In the genomic region with DNA sequence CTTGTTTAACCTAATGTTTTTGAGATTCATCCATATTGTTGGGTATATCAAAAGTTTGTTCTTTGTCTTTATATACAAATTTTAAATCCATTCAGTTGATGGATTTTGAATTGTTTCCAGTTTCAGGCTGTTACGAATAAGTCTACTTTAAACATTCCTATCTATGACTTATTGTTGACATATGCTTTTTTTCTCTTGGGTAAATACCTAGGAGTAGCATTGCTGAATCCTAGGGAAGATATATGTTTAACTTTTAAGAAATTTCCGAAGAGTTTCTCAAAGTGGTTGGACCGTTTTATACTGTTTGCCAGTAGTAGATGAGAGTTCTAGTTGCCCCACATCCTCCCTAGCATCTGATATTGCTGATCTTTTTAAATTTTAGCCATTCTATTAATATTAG, we compare ENCODE assay signal across 20 cellular contexts.
DNase-seq lines count a peak whose midpoint lies in the region; ATAC-seq and TF ChIP-seq lines count a peak whose summit lies in the region.
"Had no signal": no experiment of that assay in that cellular context is flagged by ENCODE, and none has a peak within 500 bp of the region (broad histone marks: within the 10 kb centered on the region; RNA-seq: fewer than 3 reads in every experiment).

No MANE protein-coding gene starts in this region.

- POLR2A ChIA-PET in CD4-positive, alpha-beta T cell (lab: Charles Lee) = no interaction called here

- H3K9me3 Mint-ChIP-seq in CD4-positive, alpha-beta T cell = no peaks in the 10 kb centered on the region
- H3K9me3 Mint-ChIP-seq: CD4-positive, CD25-positive, alpha-beta regulatory T cell; GM23338 had no signal

- no peak for TF ChIP-seq CTCF in CD4-positive, alpha-beta T cell (IDR thresholded peaks at IDR 0.05)
- TF ChIP-seq CTCF in astrocyte of the spinal cord (IDR thresholded peaks at IDR 0.05; ENCODE audit: low read depth, low read length) = no peak
- no peak for TF ChIP-seq CTCF in fibroblast of pulmonary artery (IDR thresholded peaks at IDR 0.05; ENCODE audit: low read length, missing control alignments)

- intact Hi-C loops in CD4-positive, alpha-beta T cell (cut with DNase I, micrococcal nuclease) = no loop called here

- H3K4me3 Mint-ChIP-seq in CD4-positive, alpha-beta T cell = no peak overlapping the region
- H3K4me3 Mint-ChIP-seq: B cell; CD4-positive, CD25-positive, alpha-beta regulatory T cell; GM23338 had no signal

- no peaks in the 10 kb centered on the region for H3K27me3 Mint-ChIP-seq in CD4-positive, alpha-beta T cell
- H3K27me3 Mint-ChIP-seq: B cell; CD4-positive, CD25-positive, alpha-beta regulatory T cell had no signal

- H3K27ac ChIP-seq in CD4-positive, alpha-beta T cell (ENCODE audit: low read depth, low read length) = no peak overlapping the region
- H3K27ac ChIP-seq: KMS-11 had no signal

- peak overlapping the region; percentile 36 for H3K27ac Mint-ChIP-seq in CD4-positive, alpha-beta T cell
- H3K27ac Mint-ChIP-seq: B cell, GM23338 had no signal

- DNase-seq in CD4-positive, alpha-beta T cell = no peak
- DNase-seq in HCEC 1CT (peak; percentile 22), astrocyte of the spinal cord (ENCODE audit: low read depth, low spot score) (peak; percentile 6), fibroblast of pulmonary artery (ENCODE audit: low read depth) (peak; percentile 3), glomerular visceral epithelial cell (ENCODE audit: extremely low spot score) (no peak), amygdala (lab: John Stamatoyannopoulos, UW) (no peak), KBM-7 (no peak), NCI-H2196 (lab: John Stamatoyannopoulos, UW; ENCODE audit: unreplicated experiment) (no peak)
- DNase-seq: CD4-positive, CD25-positive, alpha-beta regulatory T cell; DMS53; NCI-H1092; NCI-H146; NCI-H2081; NCI-H510A; NCI-H774; Right ventricle myocardium superior had no signal

- H3K36me3 Mint-ChIP-seq in CD4-positive, alpha-beta T cell (ENCODE audit: low read depth) = peaks cover 72% of the 10 kb centered on the region

- in situ Hi-C loops in astrocyte of the spinal cord (cut with HindIII; ENCODE audit: low sequenced_read_pairs) = no loop called here
- in situ Hi-C loops in KBM-7 (cut with MboI; ENCODE audit: low pct_unique_long_range_greater_than_20kb, low sequenced_read_pairs) = no loop called here

- H3K4me3 ChIP-seq in astrocyte of the spinal cord (ENCODE audit: low read depth, low read length) = no peak overlapping the region
- H3K4me3 ChIP-seq in fibroblast of pulmonary artery (replicated peaks; ENCODE audit: low read depth, low read length) = no peak overlapping the region
- H3K4me3 ChIP-seq: GM23338 had no signal

- H3K9me3 ChIP-seq in CD4-positive, alpha-beta T cell (ENCODE audit: control insufficient read depth, low read length) = no peaks in the 10 kb centered on the region

- H3K27me3 ChIP-seq in CD4-positive, alpha-beta T cell (ENCODE audit: control insufficient read depth, insufficient read depth, low read length) = no peaks in the 10 kb centered on the region

- no peak for ATAC-seq in CD4-positive, alpha-beta T cell (ENCODE audit: poor library complexity)
- ATAC-seq: GM23338, SK-N-SH treated with all-trans-retinoic acid at 6 μM for 48 hours had no signal

- no peaks in the 10 kb centered on the region for H3K4me1 Mint-ChIP-seq in CD4-positive, alpha-beta T cell (ENCODE audit: low read depth)
- H3K4me1 Mint-ChIP-seq: B cell had no signal

- CTCF ChIA-PET in CD4-positive, alpha-beta T cell (lab: Charles Lee) = no interaction called here

Comparison
In these comparisons a context has a peak if more than half of its experiments do, and no peak if none do; other contexts are left out.
1. DNase-seq: peak in HCEC 1CT (single experiment), astrocyte of the spinal cord (single experiment) and fibroblast of pulmonary artery (single experiment); none in CD4-positive, alpha-beta T cell (0 of 10), glomerular visceral epithelial cell (single experiment), amygdala (0 of 56), KBM-7 (single experiment) and NCI-H2196 (single experiment).